ENCODE assay signal across 15 cellular contexts in the genomic region with DNA sequence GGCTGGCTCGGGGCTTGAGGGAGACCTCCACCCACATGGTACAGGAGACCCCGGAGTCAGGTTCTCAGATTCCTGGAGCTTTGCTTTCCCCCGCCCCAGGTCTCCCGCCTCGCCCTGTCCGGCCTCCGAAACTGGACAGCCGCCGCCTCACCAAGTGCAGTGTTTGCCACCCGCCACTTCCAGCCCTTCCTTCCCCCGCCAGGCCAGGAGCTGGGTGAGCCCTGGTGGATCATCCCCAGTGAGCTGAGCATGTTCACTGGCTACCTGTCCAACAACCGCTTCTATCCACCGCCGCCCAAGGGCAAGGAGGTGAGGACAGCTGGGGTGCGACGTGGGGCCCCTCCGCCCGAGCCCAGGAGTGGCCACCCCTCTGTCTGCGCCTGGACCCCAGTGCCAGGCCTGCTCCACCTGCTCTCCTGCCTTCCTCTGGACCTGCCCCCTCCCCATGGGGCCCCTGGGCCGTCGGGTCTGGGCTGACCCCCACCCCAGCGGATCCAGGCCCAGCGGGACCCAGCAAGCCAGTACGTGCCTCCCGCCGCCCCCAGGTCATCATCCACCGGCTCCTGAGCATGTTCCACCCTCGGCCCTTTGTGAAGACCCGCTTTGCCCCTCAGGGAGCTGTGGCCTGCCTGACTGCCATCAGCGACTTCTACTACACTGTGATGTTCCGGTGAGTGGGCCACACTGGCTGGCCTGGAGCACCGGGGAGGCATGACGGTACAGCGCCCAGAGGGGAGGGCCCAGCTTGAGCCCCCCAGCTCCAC. TPM values are rescaled to one million over a fixed set of nuclear protein-coding genes. Genes with fewer than 3 reads are reported as not detected.
"Had no signal": no experiment of that assay in that cellular context is flagged by ENCODE, and none has a peak within 500 bp of the region (broad histone marks: within the 10 kb centered on the region; RNA-seq: fewer than 3 reads in every experiment).

No MANE protein-coding gene starts in this region.

- H3K4me3 ChIP-seq: ovary, upper lobe of right lung had no signal

- H3K9me3 ChIP-seq: ovary, upper lobe of right lung had no signal

- DNase-seq: activated CD4-positive, alpha-beta memory T cell treated with anti-CD3 and anti-CD28 coated beads for 36 hours; activated CD4-positive, alpha-beta T cell treated with anti-CD3 and anti-CD28 coated beads for 36 hours; activated effector memory CD4-positive, alpha-beta T cell treated with Interleukin-2 at 50 U/mL for 16 hours; activated T-cell treated with anti-CD3 and anti-CD28 coated beads, Interleukin-2, amount 50 U/mL, for 4 hours; amygdala; effector memory CD4-positive, alpha-beta T cell; foreskin melanocyte; immature natural killer cell; left cardiac atrium; midbrain; T-helper 1 cell had no signal

- ATAC-seq: activated CD4-positive, alpha-beta T cell treated with anti-CD3 and anti-CD28 coated beads for 36 hours; activated T-cell treated with anti-CD3 and anti-CD28 coated beads, Interleukin-2, amount 50 U/mL, for 4 hours; left cardiac atrium; SK-N-SH treated with all-trans-retinoic acid at 6 μM for 48 hours; stimulated activated effector memory CD8-positive, alpha-beta T cell treated with anti-CD3 and anti-CD28 coated beads, Interleukin-12 subunit alpha, Interleukin-12 subunit beta, amount 100 ng/mL, for 72 hours had no signal

- H3K36me3 ChIP-seq: ovary had no signal

- H3K27ac ChIP-seq: ovary, upper lobe of right lung had no signal

- H3K27me3 ChIP-seq: ovary, upper lobe of right lung had no signal

RNA-seq across cellular contexts. Expression of a gene that starts 50.6 kb away (rescaled TPM):
- total RNA-seq: upper lobe of right lung had no signal
